In genomic region chr17:74011963-74012362, GRCh38 we compare ENCODE assay signal across 12 cellular contexts.
DNase-seq lines count a peak whose midpoint lies in the region; ATAC-seq lines count a peak whose summit lies in the region.
"Had no signal": no experiment of that assay in that cellular context is flagged by ENCODE, and none has a peak within 500 bp of the region (broad histone marks: within the 10 kb centered on the region; RNA-seq: fewer than 3 reads in every experiment).

No MANE protein-coding gene starts in this region.

- H3K9me3 Mint-ChIP-seq in activated T-helper 17 cell treated with anti-CD3 and anti-CD28 coated beads, Interleukin-2, amount 50 U/mL, for 72 hours, result no peaks in the 10 kb centered on the region
- H3K9me3 Mint-ChIP-seq: stimulated activated naive B cell treated with anti-CD40 and anti-IgM and Interleukin-4, amounts not matched to agents 10 μg/mL and 1 μg/mL and 100 μg/mL, for 72 hours had no signal

- peak overlapping the region in 9 of 11 experiments; percentile 67 to 96 (median 88); a peak in 19 of 22 replicates for H3K27ac ChIP-seq in BLaER1 treated with 17β-estradiol and CSF1 and Interleukin-3, amounts not matched to agents 10 nM and 100 nM
- H3K27ac ChIP-seq: psoas muscle had no signal

- H3K9me3 ChIP-seq in BLaER1 treated with 17β-estradiol and CSF1 and Interleukin-3, amounts not matched to agents 10 nM and 100 nM (replicated peaks in 1 of 11), result 0 out of 22 replicates have a peak, but pooled peaks cover 0 to 6% (median 0%) of the 10 kb centered on the region in 11 experiments
- H3K9me3 ChIP-seq: mucosa of descending colon, psoas muscle had no signal

- H3K4me3 Mint-ChIP-seq in activated T-helper 17 cell treated with anti-CD3 and anti-CD28 coated beads, Interleukin-2, amount 50 U/mL, for 72 hours, result peak overlapping the region; percentile 40
- H3K4me3 Mint-ChIP-seq: activated naive CD8-positive, alpha-beta T cell; stimulated activated naive B cell treated with anti-CD40 and anti-IgM and Interleukin-4, amounts not matched to agents 10 μg/mL and 1 μg/mL and 100 μg/mL, for 72 hours had no signal

- no peaks in the 10 kb centered on the region for H4K20me1 ChIP-seq in BLaER1 treated with 17β-estradiol and CSF1 and Interleukin-3, amounts not matched to agents 10 nM and 100 nM

- peak overlapping the region; percentile 92 for H3K27ac Mint-ChIP-seq in activated T-helper 17 cell treated with anti-CD3 and anti-CD28 coated beads, Interleukin-2, amount 50 U/mL, for 72 hours
- H3K27ac Mint-ChIP-seq: activated naive CD8-positive, alpha-beta T cell; stimulated activated naive B cell treated with anti-CD40 and anti-IgM and Interleukin-4, amounts not matched to agents 10 μg/mL and 1 μg/mL and 100 μg/mL, for 72 hours had no signal

- peaks cover 13% of the 10 kb centered on the region for H3K4me1 Mint-ChIP-seq in activated T-helper 17 cell treated with anti-CD3 and anti-CD28 coated beads, Interleukin-2, amount 50 U/mL, for 72 hours
- H3K4me1 Mint-ChIP-seq: stimulated activated naive B cell treated with anti-CD40 and anti-IgM and Interleukin-4, amounts not matched to agents 10 μg/mL and 1 μg/mL and 100 μg/mL, for 72 hours had no signal

- peak overlapping the region; percentile 74 to 97 (median 84) for H3K4me2 ChIP-seq in BLaER1 treated with 17β-estradiol and CSF1 and Interleukin-3, amounts not matched to agents 10 nM and 100 nM

- H3K9ac ChIP-seq in BLaER1 treated with 17β-estradiol and CSF1 and Interleukin-3, amounts not matched to agents 10 nM and 100 nM, result peak overlapping the region in 9 of 11 experiments; percentile 52 to 84 (median 76); a peak in 19 of 22 replicates

- peaks cover 6% of the 10 kb centered on the region for H3K27me3 Mint-ChIP-seq in activated T-helper 17 cell treated with anti-CD3 and anti-CD28 coated beads, Interleukin-2, amount 50 U/mL, for 72 hours

- peaks cover 44 to 93% (median 73%) of the 10 kb centered on the region in 10 experiments for H3K4me1 ChIP-seq in BLaER1 treated with 17β-estradiol and CSF1 and Interleukin-3, amounts not matched to agents 10 nM and 100 nM
- H3K4me1 ChIP-seq: psoas muscle had no signal

- no peaks in the 10 kb centered on the region for H3K27me3 ChIP-seq in BLaER1 treated with 17β-estradiol and CSF1 and Interleukin-3, amounts not matched to agents 10 nM and 100 nM

- ATAC-seq in activated T-helper 17 cell treated with anti-CD3 and anti-CD28 coated beads, Interleukin-2, amount 50 U/mL, for 72 hours (replicated peaks), result no peak
- no peak for ATAC-seq in GM21423 (IDR thresholded peaks at IDR 0.05; ENCODE audit: unreplicated experiment)
- ATAC-seq: psoas muscle; stimulated activated naive B cell treated with anti-CD40 and anti-IgM and Interleukin-4, amounts not matched to agents 10 μg/mL and 1 μg/mL and 100 μg/mL, for 72 hours had no signal

- H3K4me3 ChIP-seq in BLaER1 treated with 17β-estradiol and CSF1 and Interleukin-3, amounts not matched to agents 10 nM and 100 nM, result peak overlapping the region in 5 of 10 experiments; percentile 15 to 40 (median 21); a peak in 6 of 20 replicates
- H3K4me3 ChIP-seq: mucosa of descending colon, psoas muscle had no signal

- no peaks in the 10 kb centered on the region for H3K36me3 ChIP-seq in BLaER1 treated with 17β-estradiol and CSF1 and Interleukin-3, amounts not matched to agents 10 nM and 100 nM

- no peaks in the 10 kb centered on the region for H3K36me3 Mint-ChIP-seq in activated T-helper 17 cell treated with anti-CD3 and anti-CD28 coated beads, Interleukin-2, amount 50 U/mL, for 72 hours (ENCODE audit: low read depth)
- H3K36me3 Mint-ChIP-seq: activated naive CD8-positive, alpha-beta T cell; stimulated activated naive B cell treated with anti-CD40 and anti-IgM and Interleukin-4, amounts not matched to agents 10 μg/mL and 1 μg/mL and 100 μg/mL, for 72 hours had no signal

- DNase-seq in NCI-H1105 treated with DMSO at 0.1 percent for 48 hours (lab: John Stamatoyannopoulos, UW) (peak; percentile 91), NCI-H345 treated with DMSO at 0.1 percent for 48 hours (lab: John Stamatoyannopoulos, UW; ENCODE audit: unreplicated experiment) (peak; percentile 96), pons (ENCODE audit: low spot score) (no peak), EL (no peak)
- no peak for DNase-seq in activated CD4-positive, CD25-positive, alpha-beta regulatory T cell treated with anti-CD3 and anti-CD28 coated beads, Interleukin-2, amount 50 U/mL, for 72 hours
- DNase-seq: mucosa of descending colon; psoas muscle; stimulated activated naive B cell treated with anti-CD40 and anti-IgM and Interleukin-4, amounts not matched to agents 10 μg/mL and 1 μg/mL and 100 μg/mL, for 72 hours had no signal

Comparison
In these comparisons a context has a peak if more than half of its experiments do, and no peak if none do; other contexts are left out.
1. DNase-seq: peak in NCI-H1105 treated with DMSO at 0.1 percent for 48 hours (single experiment) and NCI-H345 treated with DMSO at 0.1 percent for 48 hours (single experiment); none in pons (single experiment), EL (single experiment) and activated CD4-positive, CD25-positive, alpha-beta regulatory T cell treated with anti-CD3 and anti-CD28 coated beads, Interleukin-2, amount 50 U/mL, for 72 hours (single experiment).